Comparison of ENCODE assay signal across 1 cellular context in genomic region chr5:177304392-177305119, GRCh38.
A peak's percentile ranks its signal among the peaks of the same experiment; 100 is the strongest.
TF ChIP-seq lines count a peak whose summit lies in the region.

No MANE protein-coding gene starts in this region.

TF ChIP-seq in K562, 482 proteins besides CTCF, POLR2A, EP300 and RAD21 (continued from another document):
- TF ChIP-seq POLR2H (tag; IDR thresholded peaks at IDR 0.05; ENCODE audit: low read depth) (no peak), HLTF (IDR thresholded peaks at IDR 0.05) (no peak), HMG20B (CRISPR knock-in tag; IDR thresholded peaks at IDR 0.05) (no peak), NCOR1 (IDR thresholded peaks at IDR 0.05) (peak; percentile 15; the same call in 1 of the 2 replicates), DPF2 (IDR thresholded peaks at IDR 0.05) (0 out of 2 replicates have a peak, but pooled peaks have one; percentile 17), CC2D1A (IDR thresholded peaks at IDR 0.05) (no peak), ZBTB49 (CRISPR knock-in tag; IDR thresholded peaks at IDR 0.05; ENCODE audit: borderline replicate concordance) (no peak), SNIP1 (IDR thresholded peaks at IDR 0.05; ENCODE audit: low read depth) (no peak), MYC (IDR thresholded peaks at IDR 0.05; ENCODE audit: low read depth, low read length) (no peak), MYC (CRISPR knock-in tag; IDR thresholded peaks at IDR 0.05; ENCODE audit: borderline replicate concordance, low read depth) (no peak), JUNB (CRISPR knock-in tag; conservative IDR thresholded peaks at IDR 0.05) (no peak), ZNF197 (CRISPR knock-in tag; IDR thresholded peaks at IDR 0.05; ENCODE audit: low read depth) (no peak), ZNF239 (CRISPR knock-in tag; IDR thresholded peaks at IDR 0.05) (no peak), AFF1 (IDR thresholded peaks at IDR 0.05; ENCODE audit: low read depth in 1 of 2, partially characterized antibody in 2 of 2) (no peak), SFPQ (IDR thresholded peaks at IDR 0.05; ENCODE audit: low read depth, low read length) (no peak), CTCFL (IDR thresholded peaks at IDR 0.05; ENCODE audit: borderline replicate concordance, insufficient read depth, low read depth, low read length, poor library complexity, severe bottlenecking) (no peak), ZNF717 (CRISPR knock-in tag; IDR thresholded peaks at IDR 0.05) (no peak)
